In genomic region chr1:168835791-168836190, GRCh38 we compare ENCODE assay signal across 18 cellular contexts.
DNase-seq lines count a peak whose midpoint lies in the region; ATAC-seq, FAIRE-seq and TF ChIP-seq lines count a peak whose summit lies in the region.
"Had no signal": no experiment of that assay in that cellular context is flagged by ENCODE, and none has a peak within 500 bp of the region (broad histone marks: within the 10 kb centered on the region; RNA-seq: fewer than 3 reads in every experiment).

No MANE protein-coding gene starts in this region.

- H3K9me3 ChIP-seq in MM.1S (replicated peaks; ENCODE audit: insufficient read depth, low read length) (no peaks in the 10 kb centered on the region), keratinocyte (ENCODE audit: control insufficient read depth, low read depth, low read length) (no peaks in the 10 kb centered on the region)

- H4K20me1 ChIP-seq in MM.1S (ENCODE audit: insufficient read depth, low read length) (no peaks in the 10 kb centered on the region), keratinocyte (ENCODE audit: control insufficient read depth, extremely low read depth, insufficient read depth, low read length) (no peaks in the 10 kb centered on the region)

- dilution Hi-C loops in keratinocyte (cut with MboI; ENCODE audit: extremely low pct_ligation_motif_present, low sequenced_read_pairs) = no loop called here

- H3K27me3 ChIP-seq in MM.1S (replicated peaks; ENCODE audit: insufficient read depth, low read length) (no peaks in the 10 kb centered on the region), keratinocyte (ENCODE audit: control insufficient read depth, extremely low read depth, insufficient read depth, low read length) (no peaks in the 10 kb centered on the region)

- H3K36me3 ChIP-seq in MM.1S (replicated peaks; ENCODE audit: insufficient read depth, low read length) = no peaks in the 10 kb centered on the region
- no peaks in the 10 kb centered on the region for H3K36me3 ChIP-seq in keratinocyte (ENCODE audit: control insufficient read depth in 2 of 2, extremely low read depth in 1 of 2, insufficient read depth in 2 of 2, low read length in 2 of 2)

- H3K4me1 ChIP-seq in MM.1S (ENCODE audit: low read length) (no peaks in the 10 kb centered on the region), keratinocyte (ENCODE audit: control insufficient read depth, extremely low read depth, insufficient read depth, low read length) (no peaks in the 10 kb centered on the region)

- no peak overlapping the region for H3K4me3 ChIP-seq in MM.1S (ENCODE audit: low read length)
- no peak overlapping the region for H3K4me3 ChIP-seq in keratinocyte (ENCODE audit: control insufficient read depth in 2 of 3, extremely low read depth in 1 of 3, insufficient read depth in 2 of 3, low read depth in 1 of 3, low read length in 3 of 3)

- H2AFZ ChIP-seq in MM.1S (ENCODE audit: low read length) (0 out of 2 replicates have a peak overlapping the region, but pooled peaks have one; percentile 5), keratinocyte (ENCODE audit: control insufficient read depth, low read length) (peak overlapping the region; percentile 23)

- no peak overlapping the region for H3K4me2 ChIP-seq in MM.1S (ENCODE audit: low read depth, low read length)
- H3K4me2 ChIP-seq in keratinocyte (ENCODE audit: control insufficient read depth, extremely low read depth, insufficient read depth, low read depth, low read length) = no peak overlapping the region

- H3K79me2 ChIP-seq in MM.1S (ENCODE audit: low read length) = no peaks in the 10 kb centered on the region
- H3K79me2 ChIP-seq in keratinocyte (ENCODE audit: control insufficient read depth, insufficient read depth, low read length) = no peaks in the 10 kb centered on the region

- H3K9ac ChIP-seq in MM.1S (ENCODE audit: low read length) (no peak overlapping the region), keratinocyte (ENCODE audit: control insufficient read depth, extremely low read depth, insufficient read depth, low read length) (no peak overlapping the region)

- H3F3A ChIP-seq in MM.1S (ENCODE audit: insufficient read depth, low read length) = no peaks in the 10 kb centered on the region

- no peaks in the 10 kb centered on the region for H3K9me2 ChIP-seq in MM.1S (replicated peaks; ENCODE audit: insufficient read depth, low read length)

- ATAC-seq in HG02884 (IDR thresholded peaks at IDR 0.05; ENCODE audit: unreplicated experiment) = no peak

- DNase-seq in D721Med (ENCODE audit: insufficient read length, low spot score) = no peak
- no peak for DNase-seq in MM.1S
- DNase-seq in epithelial cell of prostate (ENCODE audit: low read depth, low spot score) = no peak
- no peak for DNase-seq in keratinocyte (ENCODE audit: low read depth, low spot score)
- no peak for DNase-seq in stimulated activated CD4-positive, alpha-beta T cell treated with anti-CD3 and anti-CD28 coated beads, Interleukin-4, amount 100 ng/mL, for 1 hour
- DNase-seq in DMS53 treated with DMSO at 0.1 percent for 48 hours (lab: John Stamatoyannopoulos, UW; ENCODE audit: unreplicated experiment) = no peak
- DNase-seq: AML-193; Caco-2; CD4-positive, alpha-beta T cell; DMS153; DMS79 treated with DMSO at 0.1 percent for 48 hours; GF-D8; H9 had no signal

- TF ChIP-seq CTCF in D721Med (IDR thresholded peaks at IDR 0.05; ENCODE audit: insufficient read depth, missing control alignments) (no peak), MM.1S (IDR thresholded peaks at IDR 0.05; ENCODE audit: low read length) (no peak), keratinocyte (optimal IDR thresholded peaks at IDR 0.05 in 1 of 3, IDR thresholded peaks at IDR 0.05 in 1 of 3, conservative IDR thresholded peaks at IDR 0.05 in 1 of 3; ENCODE audit: extremely low read depth in 1 of 3, insufficient read depth in 2 of 3, low read length in 3 of 3) (no peak)

- no peak overlapping the region for H3K27ac ChIP-seq in MM.1S (ENCODE audit: low read length)
- peak overlapping the region; percentile 0 for H3K27ac ChIP-seq in epithelial cell of prostate
- H3K27ac ChIP-seq in keratinocyte (ENCODE audit: control insufficient read depth, insufficient read depth, low read length) = no peak overlapping the region
- H3K27ac ChIP-seq: C4-2B had no signal

- no peaks in the 10 kb centered on the region for H3K9me1 ChIP-seq in keratinocyte (ENCODE audit: control insufficient read depth, extremely low read depth, insufficient read depth, low read length)

- peak; percentile 55 for FAIRE-seq in D721Med (lab: Jason Lieb, UNC)
- FAIRE-seq in keratinocyte (lab: Jason Lieb, UNC) = no peak
- FAIRE-seq: A204.1, H1, HTR-8/SVneo had no signal
